In genomic region chr19:46766569-46767317, GRCh38 we compare ENCODE assay signal across 6 cellular contexts. TPM values are rescaled to one million over a fixed set of nuclear protein-coding genes. Genes with fewer than 3 reads are reported as not detected.
DNase-seq lines count a peak whose midpoint lies in the region; TF ChIP-seq lines count a peak whose summit lies in the region.

No MANE protein-coding gene starts in this region.

- no peak for TF ChIP-seq POLR2A in vagina (IDR thresholded peaks at IDR 0.05)

- H3K27ac ChIP-seq in right atrium auricular region (peak overlapping the region in 1 of 2 donors; percentile 74), vagina (no peak overlapping the region)

- DNase-seq in NK-92 treated with Interleukin-12 subunit alpha and Interleukin-12 subunit beta, amount 100 ng/mL, for 24 hours (lab: John Stamatoyannopoulos, UW) = peak; percentile 24
- DNase-seq in NK-92 (lab: John Stamatoyannopoulos, UW; ENCODE audit: unreplicated experiment) = no peak
- DNase-seq in activated CD4-positive, alpha-beta T cell treated with anti-CD3 and anti-CD28 coated beads, Interleukin-2, amount 50 U/mL, for 48 hours = peak; percentile 65 to 76
- no peak for DNase-seq in right atrium auricular region (ENCODE audit: low spot score)
- no peak for DNase-seq in vagina (ENCODE audit: extremely low spot score in 2 of 2)
- no peak for DNase-seq in hippocampal formation (lab: John Stamatoyannopoulos, UW)

- H3K27me3 ChIP-seq in right atrium auricular region = no peaks in the 10 kb centered on the region
- no peaks in the 10 kb centered on the region for H3K27me3 ChIP-seq in vagina

- H3K36me3 ChIP-seq in right atrium auricular region (no peaks in the 10 kb centered on the region), vagina (no peaks in the 10 kb centered on the region)

- intact Hi-C loops in vagina (cut with DNase I) = no loop called here

- H3K4me1 ChIP-seq in right atrium auricular region (peaks cover 0 to 5% of the 10 kb centered on the region in 2 donors), vagina (peaks cover under 1% of the 10 kb centered on the region)

- TF ChIP-seq CTCF in right atrium auricular region (IDR thresholded peaks at IDR 0.05) (peak; percentile 27 to 62), vagina (IDR thresholded peaks at IDR 0.05) (peak in 2 of 3 experiments; percentile 19 to 33)

- H3K4me3 ChIP-seq in right atrium auricular region (no peak overlapping the region), vagina (no peak overlapping the region)

- H3K9me3 ChIP-seq in right atrium auricular region (no peaks in the 10 kb centered on the region), vagina (no peaks in the 10 kb centered on the region)

RNA-seq across cellular contexts. Expression of gene STRN4, which starts 20.5 kb away (rescaled TPM):
- 10 to 100 TPM; 46.6 to 65.4 TPM for total RNA-seq in right atrium auricular region
- 85.0 TPM for total RNA-seq in vagina

RNA-seq across cellular contexts. Expression of gene FKRP, which starts 20.9 kb away (rescaled TPM):
- 10 to 100 TPM; 20.3 to 23.8 TPM for total RNA-seq in right atrium auricular region
- 14.7 TPM for total RNA-seq in vagina

RNA-seq across cellular contexts. Expression of gene SLC1A5, which starts 21.7 kb away (rescaled TPM):
- total RNA-seq in right atrium auricular region (10 to 100 TPM; 21.2 to 42.6 TPM), vagina (147 TPM)

RNA-seq across cellular contexts. Expression of gene PRKD2, which starts 49.8 kb away (rescaled TPM):
- 10 to 100 TPM in 1 of 2 donors, 1 to 10 TPM in 1; 8.6 to 19.2 TPM for total RNA-seq in right atrium auricular region
- 49.4 TPM for total RNA-seq in vagina

Comparison
In these comparisons a context has a peak if more than half of its experiments do, and no peak if none do; other contexts are left out.
1. DNase-seq: peak in NK-92 treated with Interleukin-12 subunit alpha and Interleukin-12 subunit beta, amount 100 ng/mL, for 24 hours (single experiment) and activated CD4-positive, alpha-beta T cell treated with anti-CD3 and anti-CD28 coated beads, Interleukin-2, amount 50 U/mL, for 48 hours (2 of 2); none in NK-92 (single experiment), right atrium auricular region (single experiment), vagina (0 of 2) and hippocampal formation (0 of 2).